Comparison of ENCODE assay signal across 35 cellular contexts in genomic region chr4:169012049-169012448, GRCh38.
"Had no signal": no experiment of that assay in that cellular context is flagged by ENCODE, and none has a peak within 500 bp of the region (broad histone marks: within the 10 kb centered on the region; RNA-seq: fewer than 3 reads in every experiment).

No MANE protein-coding gene starts in this region.

- H3K27ac Mint-ChIP-seq: activated CD4-positive, alpha-beta memory T cell treated with anti-CD3 and anti-CD28 coated beads, Interleukin-2, amount 10 ng/mL, durations not matched to agents 7 days and 5 days; activated CD4-positive, alpha-beta T cell treated with anti-CD3 and anti-CD28 coated beads for 36 hours; activated CD4-positive, alpha-beta T cell treated with anti-CD3 and anti-CD28 coated beads, Interleukin-2, amount 10 ng/mL, durations not matched to agents 7 days and 5 days; activated CD8-positive, alpha-beta memory T cell treated with anti-CD3 and anti-CD28 coated beads, Interleukin-2, amount 10 ng/mL, durations not matched to agents 7 days and 5 days; activated CD8-positive, alpha-beta T cell treated with anti-CD3 and anti-CD28 coated beads, Interleukin-2, amount 10 ng/mL, durations not matched to agents 7 days and 5 days; activated naive CD4-positive, alpha-beta T cell treated with anti-CD3 and anti-CD28 coated beads, Interleukin-2, amount 10 ng/mL, durations not matched to agents 7 days and 5 days; activated naive CD4-positive, alpha-beta T cell treated with anti-CD3 and anti-CD28 coated beads, Interleukin-2, amount 50 U/mL, for 24 hours; activated naive CD8-positive, alpha-beta T cell treated with anti-CD3 and anti-CD28 coated beads for 36 hours; activated T-cell treated with anti-CD3 and anti-CD28 coated beads, Interleukin-2, amount 50 U/mL, for 24 hours; activated T-helper 2 cell treated with anti-CD3 and anti-CD28 coated beads, Interferon-gamma antibody, Interleukin-2, Interleukin-4, amounts not matched to agents 10 μg/mL and 5 μg/mL and 100 μg/mL, durations not matched to agents 14 hours and 24 hours and 36 hours; T-helper 1 cell treated with Interleukin-12 subunit alpha and Interleukin-12 subunit beta and Interleukin-4 antibody, amounts not matched to agents 30 μg/mL and 1 μg/mL, for 36 hours; T-helper 2 cell treated with Interferon-gamma antibody and Interleukin-4, amounts not matched to agents 5 μg/mL and 100 μg/mL, for 36 hours; WTC11 had no signal

- H3K27ac ChIP-seq: adrenal gland, body of pancreas, brain microvascular endothelial cell, breast epithelium, WERI-Rb-1 had no signal

- H3K27me3 Mint-ChIP-seq: activated CD4-positive, alpha-beta memory T cell treated with anti-CD3 and anti-CD28 coated beads, Interleukin-2, amount 10 ng/mL, durations not matched to agents 7 days and 5 days; activated CD4-positive, alpha-beta T cell treated with anti-CD3 and anti-CD28 coated beads for 36 hours; activated CD8-positive, alpha-beta memory T cell treated with anti-CD3 and anti-CD28 coated beads, Interleukin-2, amount 10 ng/mL, durations not matched to agents 7 days and 5 days; activated naive CD4-positive, alpha-beta T cell treated with anti-CD3 and anti-CD28 coated beads, Interleukin-2, amount 50 U/mL, for 24 hours; activated T-cell treated with anti-CD3 and anti-CD28 coated beads, Interleukin-2, amount 50 U/mL, for 24 hours had no signal

- H3K36me3 ChIP-seq: adrenal gland, brain microvascular endothelial cell, breast epithelium had no signal

- H3K27me3 ChIP-seq: adrenal gland, body of pancreas, brain microvascular endothelial cell, breast epithelium had no signal

- H3K36me3 Mint-ChIP-seq: activated naive CD4-positive, alpha-beta T cell treated with anti-CD3 and anti-CD28 coated beads, Interleukin-2, amount 10 ng/mL, durations not matched to agents 7 days and 5 days; activated naive CD4-positive, alpha-beta T cell treated with anti-CD3 and anti-CD28 coated beads, Interleukin-2, amount 50 U/mL, for 24 hours; WTC11 had no signal

- DNase-seq: activated CD4-positive, alpha-beta memory T cell treated with anti-CD3 and anti-CD28 coated beads, Interleukin-2, amount 10 ng/mL, durations not matched to agents 7 days and 5 days; activated CD4-positive, alpha-beta T cell treated with anti-CD3 and anti-CD28 coated beads for 1 hour; activated CD4-positive, alpha-beta T cell treated with anti-CD3 and anti-CD28 coated beads for 36 hours; activated CD4-positive, alpha-beta T cell treated with anti-CD3 and anti-CD28 coated beads for 48 hours; activated CD4-positive, alpha-beta T cell treated with anti-CD3 and anti-CD28 coated beads, Interleukin-2, amount 10 ng/mL, durations not matched to agents 7 days and 5 days; activated CD4-positive, alpha-beta T cell treated with anti-CD3 and anti-CD28 coated beads, Interleukin-2, amount 50 U/mL, for 48 hours; activated CD4-positive, CD25-positive, alpha-beta regulatory T cell; activated CD8-positive, alpha-beta memory T cell treated with anti-CD3 and anti-CD28 coated beads for 24 hours; activated CD8-positive, alpha-beta memory T cell treated with anti-CD3 and anti-CD28 coated beads, Interleukin-2, amount 10 ng/mL, durations not matched to agents 7 days and 5 days; activated CD8-positive, alpha-beta memory T cell treated with anti-CD3 and anti-CD28 coated beads, Interleukin-2, amount 50 U/mL, for 48 hours; activated CD8-positive, alpha-beta T cell treated with anti-CD3 and anti-CD28 coated beads, Interleukin-2, amount 10 ng/mL, durations not matched to agents 7 days and 5 days; activated effector memory CD4-positive, alpha-beta T cell treated with Interleukin-2 at 50 U/mL for 16 hours; activated gamma-delta T cell; activated naive CD4-positive, alpha-beta T cell treated with anti-CD3 and anti-CD28 coated beads, Interleukin-2, amount 10 ng/mL, durations not matched to agents 7 days and 5 days; activated naive CD4-positive, alpha-beta T cell treated with Interleukin-2 at 50 U/mL for 16 hours; activated naive CD8-positive, alpha-beta T cell treated with anti-CD3 and anti-CD28 coated beads for 36 hours; activated T-cell treated with anti-CD3 and anti-CD28 coated beads, Interleukin-2, amount 50 U/mL, for 24 hours; activated T-cell treated with anti-CD3 and anti-CD28 coated beads, Interleukin-2, amount 50 U/mL, for 48 hours; adrenal gland; amniotic stem cell; aorta; body of pancreas; brain microvascular endothelial cell; central memory CD4-positive, alpha-beta T cell; T-helper 1 cell; T-helper 2 cell; T-helper 9 cell; WERI-Rb-1 had no signal

- ATAC-seq: activated CD4-positive, alpha-beta T cell treated with anti-CD3 and anti-CD28 coated beads for 36 hours; activated CD4-positive, CD25-positive, alpha-beta regulatory T cell treated with anti-CD3 and anti-CD28 coated beads, Interleukin-2, amount 50 U/mL, for 24 hours; activated CD8-positive, alpha-beta memory T cell treated with anti-CD3 and anti-CD28 coated beads, Interleukin-2, amount 10 ng/mL, durations not matched to agents 7 days and 5 days; activated CD8-positive, alpha-beta T cell treated with anti-CD3 and anti-CD28 coated beads, Interleukin-2, amount 10 ng/mL, durations not matched to agents 7 days and 5 days; body of pancreas; WTC11 had no signal

- H3K9me3 ChIP-seq: adrenal gland, body of pancreas, breast epithelium had no signal

- H3K9me3 Mint-ChIP-seq: activated CD4-positive, alpha-beta memory T cell treated with anti-CD3 and anti-CD28 coated beads, Interleukin-2, amount 10 ng/mL, durations not matched to agents 7 days and 5 days; activated CD4-positive, alpha-beta T cell treated with anti-CD3 and anti-CD28 coated beads, Interleukin-2, amount 10 ng/mL, durations not matched to agents 7 days and 5 days; activated naive CD4-positive, alpha-beta T cell treated with anti-CD3 and anti-CD28 coated beads, Interleukin-2, amount 10 ng/mL, durations not matched to agents 7 days and 5 days; activated naive CD4-positive, alpha-beta T cell treated with anti-CD3 and anti-CD28 coated beads, Interleukin-2, amount 50 U/mL, for 24 hours; activated naive CD8-positive, alpha-beta T cell treated with anti-CD3 and anti-CD28 coated beads for 36 hours; activated T-cell treated with anti-CD3 and anti-CD28 coated beads, Interleukin-2, amount 50 U/mL, for 24 hours; activated T-helper 2 cell treated with anti-CD3 and anti-CD28 coated beads, Interferon-gamma antibody, Interleukin-2, Interleukin-4, amounts not matched to agents 10 μg/mL and 5 μg/mL and 100 μg/mL, durations not matched to agents 14 hours and 24 hours and 36 hours; T-helper 1 cell treated with Interleukin-12 subunit alpha and Interleukin-12 subunit beta and Interleukin-4 antibody, amounts not matched to agents 30 μg/mL and 1 μg/mL, for 36 hours; T-helper 2 cell treated with Interferon-gamma antibody and Interleukin-4, amounts not matched to agents 5 μg/mL and 100 μg/mL, for 36 hours; WTC11 had no signal

- H3K4me3 ChIP-seq: adrenal gland, body of pancreas, breast epithelium had no signal

- H3K4me3 Mint-ChIP-seq: activated CD4-positive, alpha-beta memory T cell treated with anti-CD3 and anti-CD28 coated beads, Interleukin-2, amount 10 ng/mL, durations not matched to agents 7 days and 5 days; activated CD4-positive, alpha-beta T cell treated with anti-CD3 and anti-CD28 coated beads for 36 hours; activated CD8-positive, alpha-beta memory T cell treated with anti-CD3 and anti-CD28 coated beads, Interleukin-2, amount 10 ng/mL, durations not matched to agents 7 days and 5 days; activated CD8-positive, alpha-beta T cell treated with anti-CD3 and anti-CD28 coated beads, Interleukin-2, amount 10 ng/mL, durations not matched to agents 7 days and 5 days; activated naive CD4-positive, alpha-beta T cell treated with anti-CD3 and anti-CD28 coated beads, Interleukin-2, amount 10 ng/mL, durations not matched to agents 7 days and 5 days; activated naive CD8-positive, alpha-beta T cell treated with anti-CD3 and anti-CD28 coated beads for 36 hours; activated T-cell treated with anti-CD3 and anti-CD28 coated beads, Interleukin-2, amount 50 U/mL, for 24 hours; T-helper 2 cell treated with Interferon-gamma antibody and Interleukin-4, amounts not matched to agents 5 μg/mL and 100 μg/mL, for 36 hours had no signal
